ENCODE assay signal across 16 cellular contexts in the genomic region with DNA sequence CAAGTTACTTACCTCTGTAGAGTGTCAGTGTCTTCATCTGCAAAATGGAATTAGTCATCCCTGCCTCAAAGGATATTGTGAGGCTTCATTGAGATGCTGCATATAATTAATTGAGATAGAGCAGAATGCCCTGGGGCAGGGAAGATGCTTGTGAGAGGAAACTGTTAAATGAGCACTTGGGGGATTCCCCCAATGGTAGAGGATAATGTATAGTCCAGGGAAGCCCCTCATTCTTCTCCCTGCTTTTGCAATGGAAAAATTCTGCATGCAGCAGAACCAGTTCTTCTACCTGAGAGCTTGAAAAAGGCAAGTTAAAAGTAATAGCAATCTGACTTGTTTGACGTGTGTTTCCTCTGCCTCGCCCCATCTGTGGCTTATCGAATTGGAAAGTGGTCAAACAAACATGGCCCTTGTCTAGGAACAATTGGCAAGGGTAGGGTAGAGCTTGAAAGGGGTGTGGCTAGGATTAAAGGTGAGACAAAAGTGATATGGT.
A peak's percentile ranks its signal among the peaks of the same experiment; 100 is the strongest.
DNase-seq lines count a peak whose midpoint lies in the region; ATAC-seq, FAIRE-seq and TF ChIP-seq lines count a peak whose summit lies in the region.
"Had no signal": no experiment of that assay in that cellular context is flagged by ENCODE, and none has a peak within 500 bp of the region (broad histone marks: within the 10 kb centered on the region; RNA-seq: fewer than 3 reads in every experiment).

No MANE protein-coding gene starts in this region.

- no peak for TF ChIP-seq CTCF in pancreas (IDR thresholded peaks at IDR 0.05)

- in situ Hi-C loops in KBM-7 (cut with MboI; ENCODE audit: low pct_unique_long_range_greater_than_20kb, low sequenced_read_pairs), result no loop called here

- peak; percentile 70 for FAIRE-seq in pancreas (lab: Jason Lieb, UNC)
- FAIRE-seq: HTR-8/SVneo had no signal

- H3K36me3 ChIP-seq in HUES48 (ENCODE audit: control insufficient read depth, insufficient read depth, low read length) (peaks cover 5% of the 10 kb centered on the region; the same call in 1 of the 2 replicates), esophagus (ENCODE audit: control insufficient read depth in 2 of 2, insufficient read depth in 2 of 2, low read length in 1 of 2) (no peaks in the 10 kb centered on the region), pancreas (no peaks in the 10 kb centered on the region)

- H3K9me3 ChIP-seq in HUES48 (ENCODE audit: control insufficient read depth, insufficient read depth, low read length) (no peaks in the 10 kb centered on the region), esophagus (ENCODE audit: control insufficient read depth in 2 of 2, insufficient read depth in 1 of 2, low read depth in 1 of 2, low read length in 1 of 2) (no peaks in the 10 kb centered on the region), pancreas (no peaks in the 10 kb centered on the region)

- H3K27me3 ChIP-seq in HUES48 (ENCODE audit: control insufficient read depth, insufficient read depth, low read length) (no peaks in the 10 kb centered on the region), esophagus (ENCODE audit: control insufficient read depth in 1 of 2, insufficient read depth in 2 of 2, low read length in 2 of 2) (no peaks in the 10 kb centered on the region), pancreas (no peaks in the 10 kb centered on the region)

- DNase-seq in DMS53 (lab: John Stamatoyannopoulos, UW) (peak; percentile 45), pancreas (peak in 3 of 6 donors; percentile 63 to 79 (median 72)), KBM-7 (no peak)
- DNase-seq in activated T-cell treated with anti-CD3 and anti-CD28 coated beads, Interleukin-2, amount 50 U/mL, for 1 hour, result no peak
- DNase-seq in stimulated activated CD4-positive, alpha-beta T cell treated with anti-CD3 and anti-CD28 coated beads, Interleukin-2, amount 100 ng/mL, for 48 hours, result no peak
- DNase-seq: activated CD8-positive, alpha-beta memory T cell treated with anti-CD3 and anti-CD28 coated beads, Interleukin-2, amount 10 ng/mL, durations not matched to agents 7 days and 5 days; activated gamma-delta T cell treated with Interleukin-2 at 50 U/mL for 16 hours; anterior cingulate cortex; MM.1S; NCI-H2081 treated with DMSO at 0.1 percent for 48 hours; Right ventricle myocardium superior had no signal

- H3K4me1 ChIP-seq in HUES48 (ENCODE audit: control insufficient read depth, insufficient read depth, low read length), result peaks cover 46% of the 10 kb centered on the region
- peaks cover 4 to 13% of the 10 kb centered on the region in 2 donors for H3K4me1 ChIP-seq in esophagus (ENCODE audit: control insufficient read depth in 2 of 2, insufficient read depth in 2 of 2, low read length in 1 of 2)
- peaks cover 14 to 28% (median 16%) of the 10 kb centered on the region in 3 donors for H3K4me1 ChIP-seq in pancreas
- H3K4me1 ChIP-seq: parathyroid adenoma had no signal

- H3K4me3 ChIP-seq in HUES48 (ENCODE audit: low read depth, low read length), result no peak overlapping the region
- H3K4me3 ChIP-seq in esophagus (ENCODE audit: low read depth in 1 of 2, low read length in 2 of 2), result no peak overlapping the region
- H3K4me3 ChIP-seq in pancreas, result no peak overlapping the region

- H3K27ac ChIP-seq in HUES48 (ENCODE audit: low read depth, low read length), result peak overlapping the region; percentile 11
- peak overlapping the region; percentile 38 to 69 for H3K27ac ChIP-seq in esophagus (ENCODE audit: low read depth in 2 of 2, low read length in 1 of 2)
- H3K27ac ChIP-seq in pancreas, result peak overlapping the region; percentile 31 to 82 (median 52)
- H3K27ac ChIP-seq: parathyroid adenoma had no signal

- WGBS in esophagus, 2 donors, result 32 to 44% methylated on average over 3 of the region's 3 CpGs
- 11 to 21% methylated on average over 3 of the region's 3 CpGs for WGBS in pancreas, 2 donors

- ATAC-seq in pancreas, result peak; percentile 87 to 93 (median 90)
- ATAC-seq in HG03439 (IDR thresholded peaks at IDR 0.05; ENCODE audit: unreplicated experiment), result no peak
- ATAC-seq: activated CD8-positive, alpha-beta memory T cell treated with anti-CD3 and anti-CD28 coated beads, Interleukin-2, amount 10 ng/mL, durations not matched to agents 7 days and 5 days had no signal

- no peak overlapping the region for H3K9ac ChIP-seq in HUES48 (ENCODE audit: low read depth, low read length)
- H3K9ac ChIP-seq: parathyroid adenoma had no signal

- intact Hi-C loops in pancreas (cut with DNase I), result no loop called here
